Comparison of ENCODE assay signal across 1 cellular context in genomic region chr10:32952541-32953276, GRCh38.
TF ChIP-seq lines count a peak whose summit lies in the region.

No MANE protein-coding gene starts in this region.

TF ChIP-seq in IMR-90, 13 proteins besides CTCF, POLR2A, EP300 and RAD21:
- TF ChIP-seq FOS (IDR thresholded peaks at IDR 0.05; ENCODE audit: low read depth, low read length) (no peak), CEBPB (IDR thresholded peaks at IDR 0.05; ENCODE audit: low read depth, low read length) (no peak), ELK1 (IDR thresholded peaks at IDR 0.05; ENCODE audit: borderline replicate concordance, low read depth, low read length) (no peak), USF2 (IDR thresholded peaks at IDR 0.05; ENCODE audit: low read depth, low read length) (no peak), BHLHE40 (IDR thresholded peaks at IDR 0.05; ENCODE audit: low read depth, low read length) (no peak)
